Comparison of ENCODE assay signal across 8 cellular contexts in genomic region chr11:76799061-76799804, GRCh38. TPM values are rescaled to one million over a fixed set of nuclear protein-coding genes. Genes with fewer than 3 reads are reported as not detected.
DNase-seq lines count a peak whose midpoint lies in the region; ATAC-seq and TF ChIP-seq lines count a peak whose summit lies in the region.

No MANE protein-coding gene starts in this region.

- no peaks in the 10 kb centered on the region for H3K27me3 ChIP-seq in lung (ENCODE audit: control insufficient read depth, insufficient read depth)

- no peaks in the 10 kb centered on the region for H3K9me3 Mint-ChIP-seq in activated CD4-positive, alpha-beta memory T cell treated with anti-CD3 and anti-CD28 coated beads, Interleukin-2, amount 10 ng/mL, durations not matched to agents 7 days and 5 days

- ATAC-seq in HG02852 (IDR thresholded peaks at IDR 0.05; ENCODE audit: unreplicated experiment) (peak; percentile 72), lung (ENCODE audit: insufficient read depth, low FRiP score) (peak; percentile 85)

- H3K36me3 Mint-ChIP-seq in activated CD4-positive, alpha-beta memory T cell treated with anti-CD3 and anti-CD28 coated beads, Interleukin-2, amount 10 ng/mL, durations not matched to agents 7 days and 5 days (ENCODE audit: low read depth), result no peaks in the 10 kb centered on the region

- TF ChIP-seq CTCF in GM12874 (IDR thresholded peaks at IDR 0.05; ENCODE audit: insufficient read depth, low read depth, low read length), result peak; percentile 97
- peak; percentile 87 for TF ChIP-seq CTCF in lung (IDR thresholded peaks at IDR 0.05; ENCODE audit: control extremely low read depth, extremely low read depth)

- CTCF ChIA-PET in activated CD4-positive, alpha-beta memory T cell treated with anti-CD3 and anti-CD28 coated beads, Interleukin-2, amount 10 ng/mL, durations not matched to agents 7 days and 5 days (lab: Charles Lee), result interaction anchor here (0.7 to 8.2 kb wide), 21 partner anchors 10 to 312 kb away, joined by 3 to 129 read pairs (median 4); partner anchors contain the start of gene TSKU

- no peak overlapping the region for H3K4me3 ChIP-seq in lung

- DNase-seq in NCI-H510A treated with DMSO at 0.1 percent for 48 hours (lab: John Stamatoyannopoulos, UW) (peak; percentile 55), ecto neural progenitor cell (ENCODE audit: low spot score) (peak; percentile 92), lung (ENCODE audit: low spot score) (peak; percentile 86), NCI-H2171 (lab: John Stamatoyannopoulos, UW) (no peak)
- peak; percentile 80 for DNase-seq in activated CD4-positive, alpha-beta memory T cell treated with anti-CD3 and anti-CD28 coated beads, Interleukin-2, amount 10 ng/mL, durations not matched to agents 7 days and 5 days
- DNase-seq in stimulated activated CD4-positive, alpha-beta T cell treated with anti-CD3 and anti-CD28 coated beads, TNF-alpha, amount 100 ng/mL, for 48 hours (ENCODE audit: low read depth in 3 of 3), result peak; percentile 48 to 67 (median 58)

- peaks cover 6% of the 10 kb centered on the region for H3K27me3 Mint-ChIP-seq in activated CD4-positive, alpha-beta memory T cell treated with anti-CD3 and anti-CD28 coated beads, Interleukin-2, amount 10 ng/mL, durations not matched to agents 7 days and 5 days

- H3K4me1 ChIP-seq in lung (ENCODE audit: control insufficient read depth in 2 of 2, insufficient read depth in 2 of 2, low read length in 2 of 2), result peaks cover 0 to 9% of the 10 kb centered on the region in 2 donors

- POLR2A ChIA-PET in activated CD4-positive, alpha-beta memory T cell treated with anti-CD3 and anti-CD28 coated beads, Interleukin-2, amount 10 ng/mL, durations not matched to agents 7 days and 5 days (lab: Charles Lee), result interaction anchor here (0.8 to 1.1 kb wide), 2 partner anchors 17 to 42 kb away, joined by 3 to 4 read pairs; no protein-coding TSS in a partner anchor

- no peak overlapping the region for H3K4me3 Mint-ChIP-seq in activated CD4-positive, alpha-beta memory T cell treated with anti-CD3 and anti-CD28 coated beads, Interleukin-2, amount 10 ng/mL, durations not matched to agents 7 days and 5 days

- peak overlapping the region in 1 of 2 donors; percentile 65 for H3K27ac ChIP-seq in lung (ENCODE audit: low read depth in 1 of 2, low read length in 1 of 2)

- H3K27ac Mint-ChIP-seq in activated CD4-positive, alpha-beta memory T cell treated with anti-CD3 and anti-CD28 coated beads, Interleukin-2, amount 10 ng/mL, durations not matched to agents 7 days and 5 days, result no peak overlapping the region

- H3K36me3 ChIP-seq in lung (ENCODE audit: control insufficient read depth in 2 of 2, insufficient read depth in 2 of 2, low read length in 2 of 2), result peaks cover 0 to 9% of the 10 kb centered on the region in 2 donors

- no peaks in the 10 kb centered on the region for H3K9me3 ChIP-seq in lung (ENCODE audit: control insufficient read depth in 2 of 2, insufficient read depth in 1 of 2, low read length in 1 of 2)

- H3K4me1 Mint-ChIP-seq in activated CD4-positive, alpha-beta memory T cell treated with anti-CD3 and anti-CD28 coated beads, Interleukin-2, amount 10 ng/mL, durations not matched to agents 7 days and 5 days, result peaks cover 15% of the 10 kb centered on the region

- 7 to 8% methylated on average over 44 to 47 of the region's 47 CpGs for WGBS in lung, 2 donors

RNA-seq across cellular contexts. Expression of gene TSKU, which starts 16.1 kb away (rescaled TPM):
- total RNA-seq in activated CD4-positive, alpha-beta memory T cell treated with anti-CD3 and anti-CD28 coated beads, Interleukin-2, amount 10 ng/mL, durations not matched to agents 7 days and 5 days, result 1 to 10 TPM in 1 of 2 experiments, under 1 TPM in 1; 0.85 to 1.2 TPM
- total RNA-seq in lung, result 10 to 100 TPM; 12.6 to 18.6 TPM
- polyA plus RNA-seq in lung, result 10 to 100 TPM in 1 of 2 donors, 1 to 10 TPM in 1; 3.7 to 10.6 TPM

Comparison
In these comparisons a context has a peak if more than half of its experiments do, and no peak if none do; other contexts are left out.
1. RNA of gene TSKU, which starts 16.1 kb away (total RNA-seq): 12.6 to 18.6 TPM in lung; 0.85 to 1.2 TPM in activated CD4-positive, alpha-beta memory T cell treated with anti-CD3 and anti-CD28 coated beads, Interleukin-2, amount 10 ng/mL, durations not matched to agents 7 days and 5 days; every median in the first group is over 4 times any median in the second.